8 cellular contexts compared by ENCODE assay signal in genomic region chr20:50071039-50071888, GRCh38. TPM values are rescaled to one million over a fixed set of nuclear protein-coding genes. Genes with fewer than 3 reads are reported as not detected.
DNase-seq lines count a peak whose midpoint lies in the region; ATAC-seq and TF ChIP-seq lines count a peak whose summit lies in the region.

No MANE protein-coding gene starts in this region.

- no peak overlapping the region for H3K27ac ChIP-seq in uterus

- TF ChIP-seq POLR2A in uterus (IDR thresholded peaks at IDR 0.05): peak in 1 of 2 donors; percentile 28

- no peak overlapping the region for H3K27ac Mint-ChIP-seq in activated naive CD8-positive, alpha-beta T cell treated with anti-CD3 and anti-CD28 coated beads, Interleukin-2, amount 50 U/mL, for 24 hours

- ATAC-seq in HG02642 (IDR thresholded peaks at IDR 0.05; ENCODE audit: poor library complexity, unreplicated experiment): peak; percentile 86
- ATAC-seq in activated naive CD8-positive, alpha-beta T cell treated with anti-CD3 and anti-CD28 coated beads, Interleukin-2, amount 50 U/mL, for 24 hours: peak; percentile 94
- ATAC-seq in left ventricle myocardium superior: peak; percentile 93

- no peaks in the 10 kb centered on the region for H3K36me3 Mint-ChIP-seq in activated naive CD8-positive, alpha-beta T cell treated with anti-CD3 and anti-CD28 coated beads, Interleukin-2, amount 50 U/mL, for 24 hours (ENCODE audit: low read depth)

- TF ChIP-seq CTCF in uterus (IDR thresholded peaks at IDR 0.05): peak; percentile 99 to 100 (median 100)

- peaks cover 9% of the 10 kb centered on the region; the same call in 1 of the 2 replicates for H3K4me1 ChIP-seq in ES-I3 (ENCODE audit: insufficient read depth, low read length)
- peaks cover 0 to 8% of the 10 kb centered on the region in 2 donors for H3K4me1 ChIP-seq in uterus

- H3K36me3 ChIP-seq in ES-I3 (ENCODE audit: insufficient read depth, low read length): no peaks in the 10 kb centered on the region
- no peaks in the 10 kb centered on the region for H3K36me3 ChIP-seq in uterus

- DNase-seq in NCI-H1436 (lab: John Stamatoyannopoulos, UW) (peak; percentile 73), T follicular helper cell (ENCODE audit: low read depth) (peak; percentile 81), left ventricle myocardium superior (peak; percentile 96), putamen (ENCODE audit: low spot score) (peak; percentile 83), uterus (peak; percentile 83 to 93)
- peak; percentile 98 for DNase-seq in activated naive CD8-positive, alpha-beta T cell treated with anti-CD3 and anti-CD28 coated beads, Interleukin-2, amount 50 U/mL, for 24 hours

- intact Hi-C loops in left ventricle myocardium superior (cut with micrococcal nuclease) (no loop called here), uterus (cut with DNase I; ENCODE audit: low total_unique reads) (loop anchor here (5.0 kb wide), 1 partner anchor 89 kb away; the partner anchor contains the start of gene SNAI1)

- H3K9me3 Mint-ChIP-seq in activated naive CD8-positive, alpha-beta T cell treated with anti-CD3 and anti-CD28 coated beads, Interleukin-2, amount 50 U/mL, for 24 hours: no peaks in the 10 kb centered on the region

- peaks cover 5% of the 10 kb centered on the region for H3K27me3 Mint-ChIP-seq in activated naive CD8-positive, alpha-beta T cell treated with anti-CD3 and anti-CD28 coated beads, Interleukin-2, amount 50 U/mL, for 24 hours

- peak overlapping the region; percentile 42; the same call in 1 of the 2 replicates for H3K9ac ChIP-seq in ES-I3 (ENCODE audit: low read depth, low read length)

- H3K9me3 ChIP-seq in ES-I3 (ENCODE audit: control insufficient read depth, insufficient read depth, low read length) (no peaks in the 10 kb centered on the region), uterus (no peaks in the 10 kb centered on the region)

- H3K27me3 ChIP-seq in uterus: no peaks in the 10 kb centered on the region

- peak overlapping the region; percentile 58 for H3K4me3 Mint-ChIP-seq in activated naive CD8-positive, alpha-beta T cell treated with anti-CD3 and anti-CD28 coated beads, Interleukin-2, amount 50 U/mL, for 24 hours

- peak overlapping the region; percentile 18 to 22 for H3K4me3 ChIP-seq in uterus

- peaks cover 4% of the 10 kb centered on the region for H3K4me1 Mint-ChIP-seq in activated naive CD8-positive, alpha-beta T cell treated with anti-CD3 and anti-CD28 coated beads, Interleukin-2, amount 50 U/mL, for 24 hours

RNA-seq across cellular contexts. Expression of gene UBE2V1, which starts 41.7 kb away (rescaled TPM):
- total RNA-seq in left ventricle myocardium superior: 92.6 TPM
- 100 to 1,000 TPM in 1 of 4 donors, 10 to 100 TPM in 3; 45.6 to 124 (median 62.9) TPM for total RNA-seq in uterus
